18 cellular contexts compared by ENCODE assay signal in the genomic region with DNA sequence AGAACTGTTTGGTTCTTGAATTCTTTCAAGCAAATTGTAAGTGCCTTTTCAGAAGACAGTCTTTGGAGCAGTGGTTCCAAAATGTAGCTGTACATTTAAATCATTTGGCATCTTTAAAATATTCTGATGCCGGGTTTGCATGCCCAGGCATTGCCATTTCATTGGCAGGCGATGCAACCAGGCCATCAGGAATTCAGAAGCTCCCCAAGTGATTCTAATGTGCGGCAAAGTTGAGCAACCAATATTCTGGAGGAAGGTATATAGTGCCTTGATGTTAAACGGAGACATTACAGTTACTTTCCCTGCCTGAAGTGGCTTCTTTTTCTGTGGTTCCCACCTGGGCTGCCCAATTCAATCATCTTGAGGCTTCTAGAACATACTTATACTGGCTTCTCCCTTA.
DNase-seq lines count a peak whose midpoint lies in the region; ATAC-seq, FAIRE-seq and TF ChIP-seq lines count a peak whose summit lies in the region.
"Had no signal": no experiment of that assay in that cellular context is flagged by ENCODE, and none has a peak within 500 bp of the region (broad histone marks: within the 10 kb centered on the region; RNA-seq: fewer than 3 reads in every experiment).

No MANE protein-coding gene starts in this region.

- no peaks in the 10 kb centered on the region for H3K79me2 ChIP-seq in HepG2 (ENCODE audit: insufficient read depth, low read length)
- H3K79me2 ChIP-seq: parathyroid adenoma had no signal

- H3K27me3 ChIP-seq in liver (ENCODE audit: control insufficient read depth in 4 of 4, insufficient read depth in 4 of 4, low read length in 3 of 4) (no peaks in the 10 kb centered on the region), HepG2 (ENCODE audit: control insufficient read depth in 1 of 2, insufficient read depth in 2 of 2, low read length in 2 of 2) (peaks cover 0 to 1% of the 10 kb centered on the region in 2 experiments; a peak in 1 of 5 replicates), adipocyte (replicated peaks; ENCODE audit: control insufficient read depth, insufficient read depth, low read length) (peaks cover 17% of the 10 kb centered on the region), upper lobe of right lung (no peaks in the 10 kb centered on the region), thyroid gland (no peaks in the 10 kb centered on the region)
- H3K27me3 ChIP-seq: SJSA1 had no signal

- TF ChIP-seq RAD21 in liver (IDR thresholded peaks at IDR 0.05) (no peak), HepG2 (CRISPR knock-in tag; IDR thresholded peaks at IDR 0.05) (no peak)

- H3K9me3 ChIP-seq in liver (ENCODE audit: control insufficient read depth in 4 of 4, low read length in 3 of 4) (no peaks in the 10 kb centered on the region), HepG2 (ENCODE audit: low read length) (no peaks in the 10 kb centered on the region), adipocyte (ENCODE audit: control insufficient read depth, low read length) (no peaks in the 10 kb centered on the region), upper lobe of right lung (no peaks in the 10 kb centered on the region), thyroid gland (no peaks in the 10 kb centered on the region)
- H3K9me3 ChIP-seq: SJSA1 had no signal

- TF ChIP-seq EP300 in HepG2 (IDR thresholded peaks at IDR 0.05; ENCODE audit: low read depth in 2 of 2, low read length in 2 of 2) (no peak), HepG2 (CRISPR knock-in tag; IDR thresholded peaks at IDR 0.05; ENCODE audit: borderline replicate concordance) (no peak)

- H3K4me3 Mint-ChIP-seq in memory B cell: no peak overlapping the region

- in situ Hi-C loops in HepG2 (cut with HindIII; ENCODE audit: extremely low pct_ligation_motif_present, low pct_unique_long_range_greater_than_20kb): no loop called here

- H4K20me1 ChIP-seq in HepG2 (ENCODE audit: insufficient read depth, low read length): no peaks in the 10 kb centered on the region

- no peak overlapping the region for H2AFZ ChIP-seq in HepG2 (ENCODE audit: low read length)
- H2AFZ ChIP-seq: parathyroid adenoma had no signal

- no peak overlapping the region for H3K9ac ChIP-seq in liver (ENCODE audit: low read depth in 1 of 2, low read length in 2 of 2)
- no peak overlapping the region for H3K9ac ChIP-seq in HepG2 (ENCODE audit: insufficient read depth, low read depth, low read length)
- H3K9ac ChIP-seq in adipocyte (ENCODE audit: low read length): no peak overlapping the region
- H3K9ac ChIP-seq: parathyroid adenoma had no signal

- H3K9me3 Mint-ChIP-seq in memory B cell: no peaks in the 10 kb centered on the region

- DNase-seq in HepG2 (ENCODE audit: low spot score): no peak
- DNase-seq in adipocyte (ENCODE audit: low read depth): peak; percentile 8
- no peak for DNase-seq in memory B cell (ENCODE audit: low spot score in 2 of 2)
- DNase-seq in upper lobe of right lung: no peak
- no peak for DNase-seq in activated effector memory CD4-positive, alpha-beta T cell treated with anti-CD3 and anti-CD28 coated beads, Interleukin-2, amount 50 U/mL, for 16 hours
- no peak for DNase-seq in thyroid gland
- DNase-seq in foreskin melanocyte: no peak
- DNase-seq: activated CD4-positive, alpha-beta T cell treated with anti-CD3 and anti-CD28 coated beads, Interleukin-2, amount 50 U/mL, for 48 hours; glutamatergic neuron; NCI-H1436 treated with DMSO at 0.1 percent for 48 hours; NCI-H2227 treated with DMSO at 0.1 percent for 48 hours; stimulated activated naive CD8-positive, alpha-beta T cell treated with anti-CD3 and anti-CD28 coated beads, Interleukin-15, Interleukin-2, amounts not matched to agents 100 U/mL and 50 U/mL, for 24 hours had no signal

- peak overlapping the region; percentile 74 to 84 for H3K27ac ChIP-seq in liver (ENCODE audit: low read depth in 1 of 2, low read length in 2 of 2)
- H3K27ac ChIP-seq in HepG2 (ENCODE audit: extremely low read length, insufficient read depth, low read length): no peak overlapping the region
- H3K27ac ChIP-seq in upper lobe of right lung: peak overlapping the region; percentile 81
- H3K27ac ChIP-seq in thyroid gland: no peak overlapping the region
- H3K27ac ChIP-seq: parathyroid adenoma, SJSA1 had no signal

- H3K36me3 ChIP-seq in liver (ENCODE audit: control insufficient read depth in 4 of 4, insufficient read depth in 3 of 4, low read depth in 1 of 4, low read length in 3 of 4) (no peaks in the 10 kb centered on the region), HepG2 (replicated peaks in 1 of 2; ENCODE audit: control insufficient read depth in 1 of 2, insufficient read depth in 2 of 2, low read length in 2 of 2) (no peaks in the 10 kb centered on the region), adipocyte (ENCODE audit: control insufficient read depth, insufficient read depth, low read length, severe bottlenecking) (no peaks in the 10 kb centered on the region), upper lobe of right lung (no peaks in the 10 kb centered on the region), thyroid gland (no peaks in the 10 kb centered on the region)
- H3K36me3 ChIP-seq: SJSA1 had no signal

- no peaks in the 10 kb centered on the region for H3K36me3 Mint-ChIP-seq in memory B cell

- H3K4me1 ChIP-seq in liver (ENCODE audit: control insufficient read depth in 4 of 4, insufficient read depth in 4 of 4, low read length in 3 of 4): peaks cover 7 to 15% (median 12%) of the 10 kb centered on the region in 4 donors
- H3K4me1 ChIP-seq in HepG2 (ENCODE audit: insufficient read depth, low read length): peaks cover 42% of the 10 kb centered on the region
- H3K4me1 ChIP-seq in adipocyte (ENCODE audit: control insufficient read depth, insufficient read depth, low read length): peaks cover 36% of the 10 kb centered on the region
- H3K4me1 ChIP-seq in upper lobe of right lung: peaks cover 23% of the 10 kb centered on the region
- peaks cover 0 to 2% of the 10 kb centered on the region in 2 donors for H3K4me1 ChIP-seq in thyroid gland
- H3K4me1 ChIP-seq: parathyroid adenoma, SJSA1 had no signal

- TF ChIP-seq CTCF in liver (IDR thresholded peaks at IDR 0.05; ENCODE audit: low read depth, low read length, missing input control) (no peak), HepG2 (CRISPR knock-in tag; IDR thresholded peaks at IDR 0.05) (no peak), upper lobe of right lung (IDR thresholded peaks at IDR 0.05) (no peak), thyroid gland (IDR thresholded peaks at IDR 0.05) (no peak)

- ATAC-seq in HepG2 (no peak), memory B cell (ENCODE audit: low read depth) (peak; percentile 43), upper lobe of right lung (peak; percentile 22)
- ATAC-seq: K562; stimulated activated naive CD8-positive, alpha-beta T cell treated with anti-CD3 and anti-CD28 coated beads, Interleukin-15, Interleukin-2, amounts not matched to agents 100 U/mL and 50 U/mL, for 24 hours had no signal

- FAIRE-seq in HepG2 (lab: Jason Lieb, UNC): no peak
- FAIRE-seq: colon, D721Med, K562 had no signal

- peaks cover 14% of the 10 kb centered on the region for H3K4me1 Mint-ChIP-seq in memory B cell

- H3K4me3 ChIP-seq in liver (ENCODE audit: low read depth in 1 of 3, low read length in 3 of 3) (no peak overlapping the region), HepG2 (replicated peaks in 1 of 3; ENCODE audit: insufficient read depth in 1 of 3, low read depth in 2 of 3, low read length in 3 of 3) (no peak overlapping the region), adipocyte (ENCODE audit: low read length) (no peak overlapping the region), upper lobe of right lung (no peak overlapping the region), thyroid gland (replicated peaks in 1 of 3) (no peak overlapping the region)
- H3K4me3 ChIP-seq: K562, SJSA1 had no signal

- intact Hi-C loops in HepG2 (cut with micrococcal nuclease; ENCODE audit: unreplicated experiment): no loop called here
- intact Hi-C loops in upper lobe of right lung (cut with DNase I): no loop called here
- intact Hi-C loops in thyroid gland (cut with DNase I): no loop called here

- no peak for TF ChIP-seq POLR2A in HepG2 (IDR thresholded peaks at IDR 0.05; ENCODE audit: insufficient read depth in 1 of 2, low read depth in 2 of 2, low read length in 2 of 2)
- TF ChIP-seq POLR2A in thyroid gland (IDR thresholded peaks at IDR 0.05): no peak

- POLR2A ChIA-PET in HepG2 (lab: Yijun Ruan, JAX): no interaction called here

- no peak overlapping the region for H3K4me2 ChIP-seq in HepG2 (ENCODE audit: low read depth, low read length)

- H3K27ac Mint-ChIP-seq in memory B cell: peak overlapping the region; percentile 6

- H3K27me3 Mint-ChIP-seq in memory B cell: no peaks in the 10 kb centered on the region

- CTCF ChIA-PET in HepG2 (lab: Yijun Ruan, JAX; ENCODE audit: low intra/inter-chr PET ratio, low total read pairs): no interaction called here

- WGBS in liver: 77% methylated on average over 4 of the region's 4 CpGs
- WGBS in HepG2 (ENCODE audit: low lambda C conversion rate): 48% methylated on average over 4 of the region's 4 CpGs
- WGBS in thyroid gland, 2 donors: 45 to 70% methylated on average over 4 of the region's 4 CpGs

- no TSS peak for BruUV-seq in HepG2 (replicated peaks; lab: Mats Ljungman, UMichigan)

TF ChIP-seq in liver, 16 proteins besides CTCF, POLR2A, EP300 and RAD21 (continues in another document):
- TF ChIP-seq YY1 (IDR thresholded peaks at IDR 0.05): peak; percentile 4
- TF ChIP-seq NR2F2 (IDR thresholded peaks at IDR 0.05): no peak
- no peak for TF ChIP-seq JUND (IDR thresholded peaks at IDR 0.05)
- no peak for TF ChIP-seq RXRA (IDR thresholded peaks at IDR 0.05)
- TF ChIP-seq ATF3 (IDR thresholded peaks at IDR 0.05): no peak

TF ChIP-seq in HepG2, 621 proteins besides CTCF, POLR2A, EP300 and RAD21:
- TF ChIP-seq ATF7-NPFF (CRISPR knock-in tag; IDR thresholded peaks at IDR 0.05; ENCODE audit: low read depth) (no peak), ZNF775 (CRISPR knock-in tag; IDR thresholded peaks at IDR 0.05; ENCODE audit: borderline replicate concordance) (no peak), ZNF296 (CRISPR knock-in tag; conservative IDR thresholded peaks at IDR 0.05) (no peak)

Comparison
In these comparisons a context has a peak if more than half of its experiments do, and no peak if none do; other contexts are left out.
1. H3K27ac ChIP-seq: peak in liver (2 of 2) and upper lobe of right lung (single experiment); none in HepG2 (single experiment) and thyroid gland (0 of 3).